Comparison of ENCODE assay signal across 16 cellular contexts in genomic region chr2:217897091-217897715, GRCh38.
DNase-seq lines count a peak whose midpoint lies in the region; ATAC-seq, FAIRE-seq and TF ChIP-seq lines count a peak whose summit lies in the region.
"Had no signal": no experiment of that assay in that cellular context is flagged by ENCODE, and none has a peak within 500 bp of the region (broad histone marks: within the 10 kb centered on the region; RNA-seq: fewer than 3 reads in every experiment).

No MANE protein-coding gene starts in this region.

- H3K27ac ChIP-seq in breast epithelium, result peak overlapping the region; percentile 90 to 92
- peak overlapping the region; percentile 97 to 99 (median 97) for H3K27ac ChIP-seq in gastroesophageal sphincter
- H3K27ac ChIP-seq in pancreas, result peak overlapping the region; percentile 54 to 90 (median 76)
- peak overlapping the region; percentile 90 for H3K27ac ChIP-seq in upper lobe of right lung

- ATAC-seq in gastroesophageal sphincter (no peak), pancreas (no peak), upper lobe of right lung (peak; percentile 45)
- no peak for ATAC-seq in activated T-helper 17 cell treated with anti-CD3 and anti-CD28 coated beads, Interleukin-2, amount 50 U/mL, for 72 hours (replicated peaks)
- ATAC-seq: activated CD4-positive, alpha-beta T cell treated with anti-CD3 and anti-CD28 coated beads for 36 hours had no signal

- H3K9me3 ChIP-seq in breast epithelium (no peaks in the 10 kb centered on the region), gastroesophageal sphincter (no peaks in the 10 kb centered on the region), pancreas (no peaks in the 10 kb centered on the region), upper lobe of right lung (no peaks in the 10 kb centered on the region)

- H3K4me3 ChIP-seq in breast epithelium (peak overlapping the region in 2 of 3 donors; percentile 32 to 36), gastroesophageal sphincter (no peak overlapping the region), pancreas (peak overlapping the region in 1 of 4 donors; percentile 7), upper lobe of right lung (peak overlapping the region; percentile 43)

- 43% methylated on average over 1 of the region's 9 CpGs; no CpG with 5 or more reads in 1 of the 2 donors for WGBS in gastroesophageal sphincter (ENCODE audit: low coverage in 1 of 2), 2 donors
- 32 to 35% methylated on average over 9 of the region's 9 CpGs for WGBS in pancreas, 2 donors

- H3K27me3 ChIP-seq in breast epithelium (no peaks in the 10 kb centered on the region), gastroesophageal sphincter (no peaks in the 10 kb centered on the region), pancreas (no peaks in the 10 kb centered on the region), upper lobe of right lung (no peaks in the 10 kb centered on the region)

- no peak for TF ChIP-seq EP300 in gastroesophageal sphincter (IDR thresholded peaks at IDR 0.05)

- FAIRE-seq in pancreas (lab: Jason Lieb, UNC), result no peak

- POLR2A ChIA-PET in MCF 10A (lab: Yijun Ruan, JAX), result interaction anchor here (0.6 kb wide), 1 partner anchor 13 kb away, joined by 3 read pairs; no protein-coding TSS in a partner anchor

- H3K4me1 Mint-ChIP-seq in MCF 10A (ENCODE audit: insufficient read depth, unreplicated experiment), result peaks cover 6% of the 10 kb centered on the region
- H3K4me1 Mint-ChIP-seq in activated T-helper 17 cell treated with anti-CD3 and anti-CD28 coated beads, Interleukin-2, amount 50 U/mL, for 72 hours, result no peaks in the 10 kb centered on the region
- H3K4me1 Mint-ChIP-seq in Calu3 (ENCODE audit: low read depth, unreplicated experiment), result no peaks in the 10 kb centered on the region

- H3K9me3 Mint-ChIP-seq in MCF 10A (ENCODE audit: unreplicated experiment), result no peaks in the 10 kb centered on the region
- H3K9me3 Mint-ChIP-seq in activated T-helper 17 cell treated with anti-CD3 and anti-CD28 coated beads, Interleukin-2, amount 50 U/mL, for 72 hours, result no peaks in the 10 kb centered on the region
- no peaks in the 10 kb centered on the region for H3K9me3 Mint-ChIP-seq in Calu3 (ENCODE audit: low read depth, unreplicated experiment)
- H3K9me3 Mint-ChIP-seq: endodermal cell had no signal

- no peaks in the 10 kb centered on the region for H3K36me3 ChIP-seq in breast epithelium
- peaks cover 0 to 93% of the 10 kb centered on the region in 2 donors for H3K36me3 ChIP-seq in gastroesophageal sphincter
- H3K36me3 ChIP-seq in pancreas, result peaks cover 5 to 71% (median 39%) of the 10 kb centered on the region in 3 donors
- H3K36me3 ChIP-seq in upper lobe of right lung, result peaks cover 86% of the 10 kb centered on the region

- intact Hi-C loops in breast epithelium (cut with DNase I; ENCODE audit: low total_unique reads) (no loop called here), MCF 10A (cut with micrococcal nuclease) (no loop called here), pancreas (cut with DNase I) (loop anchor here in 1 of 3 donors (5.0 kb wide), 1 partner anchor 95 kb away; no protein-coding TSS in a partner anchor), upper lobe of right lung (cut with DNase I) (no loop called here), Calu3 (cut with micrococcal nuclease; ENCODE audit: unreplicated experiment) (loop anchor here (5.0 kb wide), 1 partner anchor 90 kb away; no protein-coding TSS in a partner anchor)

- BruUV-seq in MCF 10A (replicated peaks; lab: Mats Ljungman, UMichigan), result no TSS peak
- no TSS peak for BruUV-seq in Calu3 (replicated peaks; lab: Mats Ljungman, UMichigan)

- peaks cover 3 to 26% of the 10 kb centered on the region in 2 donors for H3K4me1 ChIP-seq in breast epithelium
- H3K4me1 ChIP-seq in gastroesophageal sphincter, result peaks cover 10 to 98% (median 37%) of the 10 kb centered on the region in 3 donors
- peaks cover 47 to 51% (median 48%) of the 10 kb centered on the region in 3 donors for H3K4me1 ChIP-seq in pancreas
- H3K4me1 ChIP-seq in upper lobe of right lung, result peaks cover 66% of the 10 kb centered on the region

- H3K36me3 Mint-ChIP-seq in MCF 10A (ENCODE audit: insufficient read depth, unreplicated experiment) (no peaks in the 10 kb centered on the region), Calu3 (ENCODE audit: insufficient read depth, unreplicated experiment) (no peaks in the 10 kb centered on the region)
- H3K36me3 Mint-ChIP-seq in activated T-helper 17 cell treated with anti-CD3 and anti-CD28 coated beads, Interleukin-2, amount 50 U/mL, for 72 hours (ENCODE audit: low read depth), result no peaks in the 10 kb centered on the region

- H3K4me3 Mint-ChIP-seq in MCF 10A (ENCODE audit: unreplicated experiment) (no peak overlapping the region), Calu3 (ENCODE audit: low read depth, unreplicated experiment) (no peak overlapping the region)
- no peak overlapping the region for H3K4me3 Mint-ChIP-seq in activated T-helper 17 cell treated with anti-CD3 and anti-CD28 coated beads, Interleukin-2, amount 50 U/mL, for 72 hours
- H3K4me3 Mint-ChIP-seq: activated CD4-positive, alpha-beta T cell treated with anti-CD3 and anti-CD28 coated beads for 36 hours; endodermal cell had no signal

- TF ChIP-seq POLR2A in breast epithelium (IDR thresholded peaks at IDR 0.05) (no peak), gastroesophageal sphincter (IDR thresholded peaks at IDR 0.05) (no peak)

- DNase-seq in breast epithelium (ENCODE audit: low spot score in 2 of 2) (peak in 1 of 2 donors; percentile 53), MCF 10A (ENCODE audit: unreplicated experiment) (no peak), pancreas (peak in 1 of 6 donors; percentile 41), upper lobe of right lung (peak; percentile 68), LoVo (ENCODE audit: low spot score) (no peak), Calu3 (no peak)
- DNase-seq: activated CD4-positive, alpha-beta T cell treated with anti-CD3 and anti-CD28 coated beads for 36 hours; activated CD8-positive, alpha-beta memory T cell treated with anti-CD3 and anti-CD28 coated beads, Interleukin-2, amount 50 U/mL, for 48 hours; activated naive CD4-positive, alpha-beta T cell; endodermal cell; glutamatergic neuron; islet precursor cell; NCI-H1417 treated with DMSO at 0.1 percent for 48 hours; SIG-M5 had no signal

- no peaks in the 10 kb centered on the region for H3K27me3 Mint-ChIP-seq in MCF 10A (ENCODE audit: insufficient read depth, unreplicated experiment)
- peaks cover 3% of the 10 kb centered on the region for H3K27me3 Mint-ChIP-seq in activated T-helper 17 cell treated with anti-CD3 and anti-CD28 coated beads, Interleukin-2, amount 50 U/mL, for 72 hours
- peaks cover 56% of the 10 kb centered on the region for H3K27me3 Mint-ChIP-seq in Calu3 (ENCODE audit: unreplicated experiment)

- no peak for TF ChIP-seq CTCF in breast epithelium (IDR thresholded peaks at IDR 0.05)
- TF ChIP-seq CTCF in MCF 10A (IDR thresholded peaks at IDR 0.05; ENCODE audit: unreplicated experiment), result no peak
- no peak for TF ChIP-seq CTCF in gastroesophageal sphincter (IDR thresholded peaks at IDR 0.05)
- TF ChIP-seq CTCF in pancreas (IDR thresholded peaks at IDR 0.05), result no peak
- no peak for TF ChIP-seq CTCF in upper lobe of right lung (IDR thresholded peaks at IDR 0.05)
- TF ChIP-seq CTCF in Calu3 (IDR thresholded peaks at IDR 0.05; ENCODE audit: unreplicated experiment), result no peak

- H3K27ac Mint-ChIP-seq in MCF 10A (ENCODE audit: low read depth, unreplicated experiment) (no peak overlapping the region), Calu3 (ENCODE audit: unreplicated experiment) (no peak overlapping the region)
- H3K27ac Mint-ChIP-seq in activated T-helper 17 cell treated with anti-CD3 and anti-CD28 coated beads, Interleukin-2, amount 50 U/mL, for 72 hours, result no peak overlapping the region
- H3K27ac Mint-ChIP-seq: activated CD4-positive, alpha-beta T cell treated with anti-CD3 and anti-CD28 coated beads for 36 hours; endodermal cell had no signal

- CTCF ChIA-PET in MCF 10A (lab: Yijun Ruan, JAX) (interaction anchor here (0.6 to 6.7 kb wide), 8 partner anchors 9 to 145 kb away, joined by 3 to 61 read pairs (median 4); no protein-coding TSS in a partner anchor), Calu3 (lab: Charles Lee) (no interaction called here)

Comparison
In these comparisons a context has a peak if more than half of its experiments do, and no peak if none do; other contexts are left out.
1. H3K4me3 ChIP-seq: peak in breast epithelium (2 of 3) and upper lobe of right lung (single experiment); none in gastroesophageal sphincter (0 of 2).
2. Peak in every context shown above with its lines, with median percentiles within 50 percentile points of each other: H3K27ac ChIP-seq.